1 cellular context compared by ENCODE assay signal in genomic region chr4:78707268-78707667, GRCh38.
TF ChIP-seq lines count a peak whose summit lies in the region.

No MANE protein-coding gene starts in this region.

TF ChIP-seq in K562, 482 proteins besides CTCF, POLR2A, EP300 and RAD21 (continued from another document and continues in another):
- TF ChIP-seq, protein P1, sequence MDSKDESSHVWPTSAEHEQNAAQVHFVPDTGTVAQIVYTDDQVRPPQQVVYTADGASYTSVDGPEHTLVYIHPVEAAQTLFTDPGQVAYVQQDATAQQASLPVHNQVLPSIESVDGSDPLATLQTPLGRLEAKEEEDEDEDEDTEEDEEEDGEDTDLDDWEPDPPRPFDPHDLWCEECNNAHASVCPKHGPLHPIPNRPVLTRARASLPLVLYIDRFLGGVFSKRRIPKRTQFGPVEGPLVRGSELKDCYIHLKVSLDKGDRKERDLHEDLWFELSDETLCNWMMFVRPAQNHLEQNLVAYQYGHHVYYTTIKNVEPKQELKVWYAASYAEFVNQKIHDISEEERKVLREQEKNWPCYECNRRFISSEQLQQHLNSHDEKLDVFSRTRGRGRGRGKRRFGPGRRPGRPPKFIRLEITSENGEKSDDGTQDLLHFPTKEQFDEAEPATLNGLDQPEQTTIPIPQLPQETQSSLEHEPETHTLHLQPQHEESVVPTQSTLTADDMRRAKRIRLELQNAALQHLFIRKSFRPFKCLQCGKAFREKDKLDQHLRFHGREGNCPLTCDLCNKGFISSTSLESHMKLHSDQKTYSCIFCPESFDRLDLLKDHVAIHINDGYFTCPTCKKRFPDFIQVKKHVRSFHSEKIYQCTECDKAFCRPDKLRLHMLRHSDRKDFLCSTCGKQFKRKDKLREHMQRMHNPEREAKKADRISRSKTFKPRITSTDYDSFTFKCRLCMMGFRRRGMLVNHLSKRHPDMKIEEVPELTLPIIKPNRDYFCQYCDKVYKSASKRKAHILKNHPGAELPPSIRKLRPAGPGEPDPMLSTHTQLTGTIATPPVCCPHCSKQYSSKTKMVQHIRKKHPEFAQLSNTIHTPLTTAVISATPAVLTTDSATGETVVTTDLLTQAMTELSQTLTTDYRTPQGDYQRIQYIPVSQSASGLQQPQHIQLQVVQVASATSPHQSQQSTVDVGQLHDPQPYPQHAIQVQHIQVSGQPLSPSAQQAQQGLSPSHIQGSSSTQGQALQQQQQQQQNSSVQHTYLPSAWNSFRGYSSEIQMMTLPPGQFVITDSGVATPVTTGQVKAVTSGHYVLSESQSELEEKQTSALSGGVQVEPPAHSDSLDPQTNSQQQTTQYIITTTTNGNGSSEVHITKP (IDR thresholded peaks at IDR 0.05; ENCODE audit: partially characterized antibody), result no peak
- TF ChIP-seq OTX1 (CRISPR knock-in tag; IDR thresholded peaks at IDR 0.05) (no peak), TFAM (CRISPR knock-in tag; conservative IDR thresholded peaks at IDR 0.05) (no peak), ZNF561 (CRISPR knock-in tag; conservative IDR thresholded peaks at IDR 0.05) (no peak), NCOR1 (IDR thresholded peaks at IDR 0.05) (peak; percentile 74), ESRRB (CRISPR knock-in tag; IDR thresholded peaks at IDR 0.05; ENCODE audit: borderline replicate concordance) (no peak), ATF7 (IDR thresholded peaks at IDR 0.05) (no peak), KDM1A (IDR thresholded peaks at IDR 0.05) (peak; percentile 52 to 67; a peak in 2 of 4 replicates), RBM25 (IDR thresholded peaks at IDR 0.05; ENCODE audit: low read depth, low read length, severe bottlenecking) (no peak), ZBTB11 (CRISPR knock-in tag; IDR thresholded peaks at IDR 0.05) (0 out of 6 replicates have a peak, but pooled peaks of 1 of the 3 experiments have one; percentile 21), ZZZ3 (IDR thresholded peaks at IDR 0.05) (no peak), FUS (optimal IDR thresholded peaks at IDR 0.05; ENCODE audit: low read depth, low read length) (no peak), CEBPG (CRISPR knock-in tag; IDR thresholded peaks at IDR 0.05) (no peak), CEBPG (tag; conservative IDR thresholded peaks at IDR 0.05 in 1 of 2, IDR thresholded peaks at IDR 0.05 in 1 of 2) (no peak), ZKSCAN1 (IDR thresholded peaks at IDR 0.05; ENCODE audit: low read depth, low read length) (no peak), PHB2 (IDR thresholded peaks at IDR 0.05; ENCODE audit: low read depth) (no peak), IRF2 (CRISPR knock-in tag; IDR thresholded peaks at IDR 0.05) (no peak), RNF219 (CRISPR knock-in tag; IDR thresholded peaks at IDR 0.05) (no peak), THRA (IDR thresholded peaks at IDR 0.05) (no peak), SP1 (CRISPR knock-in tag; IDR thresholded peaks at IDR 0.05) (no peak), ZBTB5 (IDR thresholded peaks at IDR 0.05) (no peak), ZNF224 (CRISPR knock-in tag; IDR thresholded peaks at IDR 0.05) (no peak), ZNF395 (CRISPR knock-in tag; IDR thresholded peaks at IDR 0.05) (0 out of 2 replicates have a peak, but pooled peaks have one; percentile 28), ETV1 (tag; conservative IDR thresholded peaks at IDR 0.05; ENCODE audit: low read depth) (no peak), VEZF1 (CRISPR knock-in tag; IDR thresholded peaks at IDR 0.05) (peak; percentile 44; the same call in 1 of the 2 replicates), EGR1 (conservative IDR thresholded peaks at IDR 0.05) (peak; percentile 87), ZBED1 (IDR thresholded peaks at IDR 0.05) (no peak), TAF9B (IDR thresholded peaks at IDR 0.05; ENCODE audit: partially characterized antibody) (no peak), YY1 (IDR thresholded peaks at IDR 0.05; ENCODE audit: borderline replicate concordance in 1 of 3, control insufficient read depth in 1 of 3, extremely low read depth in 1 of 3, insufficient read depth in 3 of 3, insufficient read length in 1 of 3, insufficient replicate concordance in 2 of 3, low read depth in 1 of 3, low read length in 2 of 3) (no peak), RCOR1 (IDR thresholded peaks at IDR 0.05; ENCODE audit: borderline replicate concordance in 1 of 2, low read depth in 2 of 2, low read length in 2 of 2) (peak in 1 of 2 experiments; percentile 41; a peak in 1 of 4 replicates), MCM2 (IDR thresholded peaks at IDR 0.05; ENCODE audit: low read depth) (no peak), SOX6 (IDR thresholded peaks at IDR 0.05) (peak; percentile 94), SRSF3 (IDR thresholded peaks at IDR 0.05; ENCODE audit: insufficient read depth, low read length) (no peak), ZSCAN29 (IDR thresholded peaks at IDR 0.05) (no peak), FOSL1 (tag; conservative IDR thresholded peaks at IDR 0.05) (0 out of 2 replicates have a peak, but pooled peaks have one; percentile 21), TCF3 (CRISPR knock-in tag; IDR thresholded peaks at IDR 0.05) (peak; percentile 62), ZNF551 (CRISPR knock-in tag; IDR thresholded peaks at IDR 0.05) (no peak), NR2C2 (CRISPR knock-in tag; IDR thresholded peaks at IDR 0.05) (no peak), NR2C2 (tag; IDR thresholded peaks at IDR 0.05) (0 out of 2 replicates have a peak, but pooled peaks have one; percentile 17), PTTG1 (tag; IDR thresholded peaks at IDR 0.05; ENCODE audit: low read depth) (no peak), HMGN3 (IDR thresholded peaks at IDR 0.05; ENCODE audit: borderline replicate concordance, extremely low read depth, insufficient read length, low read depth, low read length) (no peak), JUNB (CRISPR knock-in tag; conservative IDR thresholded peaks at IDR 0.05) (no peak), SMARCA4 (IDR thresholded peaks at IDR 0.05) (peak; percentile 55; the same call in 1 of the 2 replicates)
- TF ChIP-seq, protein P2, sequence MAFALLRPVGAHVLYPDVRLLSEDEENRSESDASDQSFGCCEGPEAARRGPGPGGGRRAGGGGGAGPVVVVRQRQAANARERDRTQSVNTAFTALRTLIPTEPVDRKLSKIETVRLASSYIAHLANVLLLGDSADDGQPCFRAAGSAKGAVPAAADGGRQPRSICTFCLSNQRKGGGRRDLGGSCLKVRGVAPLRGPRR (CRISPR knock-in tag; IDR thresholded peaks at IDR 0.05), result no peak
- TF ChIP-seq, protein P3, sequence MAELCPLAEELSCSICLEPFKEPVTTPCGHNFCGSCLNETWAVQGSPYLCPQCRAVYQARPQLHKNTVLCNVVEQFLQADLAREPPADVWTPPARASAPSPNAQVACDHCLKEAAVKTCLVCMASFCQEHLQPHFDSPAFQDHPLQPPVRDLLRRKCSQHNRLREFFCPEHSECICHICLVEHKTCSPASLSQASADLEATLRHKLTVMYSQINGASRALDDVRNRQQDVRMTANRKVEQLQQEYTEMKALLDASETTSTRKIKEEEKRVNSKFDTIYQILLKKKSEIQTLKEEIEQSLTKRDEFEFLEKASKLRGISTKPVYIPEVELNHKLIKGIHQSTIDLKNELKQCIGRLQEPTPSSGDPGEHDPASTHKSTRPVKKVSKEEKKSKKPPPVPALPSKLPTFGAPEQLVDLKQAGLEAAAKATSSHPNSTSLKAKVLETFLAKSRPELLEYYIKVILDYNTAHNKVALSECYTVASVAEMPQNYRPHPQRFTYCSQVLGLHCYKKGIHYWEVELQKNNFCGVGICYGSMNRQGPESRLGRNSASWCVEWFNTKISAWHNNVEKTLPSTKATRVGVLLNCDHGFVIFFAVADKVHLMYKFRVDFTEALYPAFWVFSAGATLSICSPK (IDR thresholded peaks at IDR 0.05; ENCODE audit: borderline replicate concordance), result no peak
- TF ChIP-seq, protein P4, sequence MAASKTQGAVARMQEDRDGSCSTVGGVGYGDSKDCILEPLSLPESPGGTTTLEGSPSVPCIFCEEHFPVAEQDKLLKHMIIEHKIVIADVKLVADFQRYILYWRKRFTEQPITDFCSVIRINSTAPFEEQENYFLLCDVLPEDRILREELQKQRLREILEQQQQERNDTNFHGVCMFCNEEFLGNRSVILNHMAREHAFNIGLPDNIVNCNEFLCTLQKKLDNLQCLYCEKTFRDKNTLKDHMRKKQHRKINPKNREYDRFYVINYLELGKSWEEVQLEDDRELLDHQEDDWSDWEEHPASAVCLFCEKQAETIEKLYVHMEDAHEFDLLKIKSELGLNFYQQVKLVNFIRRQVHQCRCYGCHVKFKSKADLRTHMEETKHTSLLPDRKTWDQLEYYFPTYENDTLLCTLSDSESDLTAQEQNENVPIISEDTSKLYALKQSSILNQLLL (CRISPR knock-in tag; IDR thresholded peaks at IDR 0.05; ENCODE audit: borderline replicate concordance), result no peak
